In the genomic region with DNA sequence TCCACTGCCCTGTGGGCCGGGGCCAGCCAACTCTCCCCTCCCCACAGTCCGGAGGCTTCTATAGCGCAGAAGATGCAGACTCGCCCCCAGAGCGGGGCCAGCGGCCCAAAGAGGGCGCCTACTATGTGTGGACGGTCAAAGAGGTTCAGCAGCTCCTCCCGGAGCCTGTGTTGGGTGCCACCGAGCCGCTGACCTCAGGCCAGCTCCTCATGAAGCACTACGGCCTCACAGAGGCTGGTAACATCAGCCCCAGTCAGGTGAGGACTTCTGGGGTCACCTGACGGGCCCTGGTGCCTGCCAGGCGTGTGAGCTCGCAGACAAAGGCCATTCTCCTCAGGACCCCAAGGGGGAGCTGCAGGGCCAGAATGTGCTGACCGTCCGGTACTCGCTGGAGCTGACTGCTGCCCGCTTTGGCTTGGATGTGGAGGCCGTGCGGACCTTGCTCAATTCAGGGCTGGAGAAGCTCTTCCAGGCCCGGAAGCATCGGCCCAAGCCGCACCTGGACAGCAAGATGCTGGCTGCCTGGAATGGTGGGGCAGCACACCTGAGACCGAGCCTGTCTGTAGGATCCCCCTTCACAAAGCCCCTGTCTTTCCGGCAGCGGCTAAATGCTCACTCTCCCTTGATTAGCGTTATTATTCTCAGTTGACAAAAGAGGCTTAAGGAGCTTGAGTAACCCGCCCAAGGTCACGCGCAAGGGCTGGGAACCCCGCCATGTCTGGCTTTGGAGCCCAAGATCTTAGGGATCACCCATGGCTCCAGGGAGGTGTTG, we compare ENCODE assay signal across 8 cellular contexts. TPM values are rescaled to one million over a fixed set of nuclear protein-coding genes. Genes with fewer than 3 reads are reported as not detected.
DNase-seq lines count a peak whose midpoint lies in the region; ATAC-seq and TF ChIP-seq lines count a peak whose summit lies in the region.

No MANE protein-coding gene starts in this region.

- H3K36me3 ChIP-seq in HCT116 (ENCODE audit: control insufficient read depth in 1 of 2, insufficient read depth in 2 of 2, low read length in 2 of 2): no peaks in the 10 kb centered on the region
- no peaks in the 10 kb centered on the region for H3K36me3 ChIP-seq in mucosa of descending colon (ENCODE audit: low read depth)

- no peak overlapping the region for H2AFZ ChIP-seq in HCT116 (ENCODE audit: low read depth, low read length, poor library complexity, severe bottlenecking)

- peaks cover 17% of the 10 kb centered on the region for H3K27me3 Mint-ChIP-seq in endothelial cell (ENCODE audit: unreplicated experiment)

- H3K79me2 ChIP-seq in HCT116 (ENCODE audit: insufficient read depth, low read length): no peaks in the 10 kb centered on the region; the same call in 1 of the 2 replicates

- no peaks in the 10 kb centered on the region for H3K27me3 ChIP-seq in HCT116 (ENCODE audit: insufficient read depth, low read length)

- no peak overlapping the region for H3K4me3 ChIP-seq in HCT116 (replicated peaks in 1 of 2; ENCODE audit: low read depth in 1 of 2, low read length in 2 of 2)
- H3K4me3 ChIP-seq in mucosa of descending colon: no peak overlapping the region

- H3K9ac ChIP-seq in HCT116 (ENCODE audit: low read length): no peak overlapping the region

- no peak overlapping the region; the same call in 1 of the 2 replicates for H3K27ac ChIP-seq in HCT116 (ENCODE audit: low read depth, low read length)

- intact Hi-C loops in HCT116 (cut with micrococcal nuclease): loop anchor here (1.0 kb wide), 1 partner anchor 144 kb away; no protein-coding TSS in a partner anchor
- intact Hi-C loops in mucosa of descending colon (cut with DNase I, micrococcal nuclease): loop anchor here (10.0 kb wide), 2 partner anchors 134 to 404 kb away; no protein-coding TSS in a partner anchor

- TF ChIP-seq POLR2A in HCT116 (IDR thresholded peaks at IDR 0.05; ENCODE audit: borderline replicate concordance, extremely low read depth, insufficient read depth, insufficient read length) (no peak), GM18505 (IDR thresholded peaks at IDR 0.05; ENCODE audit: borderline replicate concordance, extremely low read depth, insufficient read depth, insufficient read length) (no peak)

- CTCF ChIA-PET in HCT116 (lab: Charles Lee): interaction anchor here (0.6 to 3.0 kb wide), 19 partner anchors 9 to 290 kb away, joined by 3 to 63 read pairs (median 5); a partner anchor contains a TSS

- POLR2A ChIA-PET in HCT116 (lab: Charles Lee): interaction anchor here (0.9 to 1.7 kb wide), 2 partner anchors 10 to 75 kb away, joined by 3 to 8 read pairs; a partner anchor contains a TSS

- TF ChIP-seq CTCF in HCT116 (IDR thresholded peaks at IDR 0.05 in 2 of 3, conservative IDR thresholded peaks at IDR 0.05 in 1 of 3; ENCODE audit: borderline replicate concordance in 1 of 3, insufficient read depth in 1 of 3, low read depth in 2 of 3, low read length in 2 of 3) (peak in 2 of 3 experiments; percentile 91 to 92; a peak in 4 of 6 replicates), endothelial cell (IDR thresholded peaks at IDR 0.05; ENCODE audit: unreplicated experiment) (peak; percentile 76), mucosa of descending colon (IDR thresholded peaks at IDR 0.05) (peak; percentile 32)

- peaks cover 3% of the 10 kb centered on the region for H3K4me1 Mint-ChIP-seq in endothelial cell (ENCODE audit: unreplicated experiment)

- no peak overlapping the region for H3K27ac Mint-ChIP-seq in endothelial cell (ENCODE audit: unreplicated experiment)

- RAD21 ChIA-PET in HCT116 (lab: Charles Lee; ENCODE audit: low non-redundant PET in 1 of 2, low total read pairs in 2 of 2, uncharacterized antibody in 2 of 2, unreplicated experiment in 2 of 2): interaction anchor here (0.6 to 2.1 kb wide), 13 partner anchors 9 to 291 kb away, joined by 3 to 17 read pairs (median 4); a partner anchor contains a TSS

- no peak overlapping the region for H3K4me2 ChIP-seq in HCT116 (ENCODE audit: low read length)

- no peaks in the 10 kb centered on the region for H3K9me2 ChIP-seq in HCT116 (ENCODE audit: insufficient read depth)

- H4K20me1 ChIP-seq in HCT116 (ENCODE audit: insufficient read depth): no peaks in the 10 kb centered on the region

- no peak overlapping the region for H3K4me3 Mint-ChIP-seq in endothelial cell (ENCODE audit: unreplicated experiment)

- TF ChIP-seq RAD21 in HCT116 (IDR thresholded peaks at IDR 0.05; ENCODE audit: low read depth): no peak

- DNase-seq in AML-193 (lab: John Stamatoyannopoulos, UW) (peak; percentile 67 to 68), HCT116 (ENCODE audit: low read depth, low spot score) (peak; percentile 68), endothelial cell (ENCODE audit: low spot score) (peak; percentile 86), mucosa of descending colon (peak; percentile 73 to 79 (median 78))

- H3K9me3 ChIP-seq in HCT116 (ENCODE audit: control insufficient read depth in 1 of 2, insufficient read depth in 1 of 2, low read depth in 1 of 2, low read length in 2 of 2) (no peaks in the 10 kb centered on the region), mucosa of descending colon (no peaks in the 10 kb centered on the region)

- no TSS peak for BruUV-seq in HCT116 (replicated peaks; lab: Mats Ljungman, UMichigan)

- H3K4me1 ChIP-seq in HCT116 (ENCODE audit: control insufficient read depth in 1 of 2, insufficient read depth in 2 of 2, low read length in 2 of 2) (peaks cover 9 to 30% of the 10 kb centered on the region in 2 experiments), mucosa of descending colon (ENCODE audit: low read depth) (peaks cover 14% of the 10 kb centered on the region)

- H3K36me3 Mint-ChIP-seq in endothelial cell (ENCODE audit: low read depth, unreplicated experiment): peaks cover 16% of the 10 kb centered on the region

- no peaks in the 10 kb centered on the region for H3K9me3 Mint-ChIP-seq in endothelial cell (ENCODE audit: unreplicated experiment)

- ATAC-seq in HCT116: peak; percentile 61
- peak; percentile 53 for ATAC-seq in mucosa of descending colon
- ATAC-seq in GM21786 (IDR thresholded peaks at IDR 0.05; ENCODE audit: unreplicated experiment): no peak
- no peak for ATAC-seq in GM18505 (IDR thresholded peaks at IDR 0.05; ENCODE audit: unreplicated experiment)
- ATAC-seq in GM21360 (IDR thresholded peaks at IDR 0.05; ENCODE audit: unreplicated experiment): no peak

TF ChIP-seq in PFSK-1, 5 proteins besides CTCF, POLR2A, EP300 and RAD21:
- TF ChIP-seq FOXP2 (optimal IDR thresholded peaks at IDR 0.05; ENCODE audit: borderline replicate concordance, extremely low read depth, extremely low read length, insufficient read depth): peak; percentile 76
- TF ChIP-seq POLR2AphosphoS5 (IDR thresholded peaks at IDR 0.05; ENCODE audit: low read depth, low read length): no peak

RNA-seq across cellular contexts. Expression of a gene that starts 3.9 kb away (rescaled TPM):
- total RNA-seq in HCT116 (2021; ENCODE audit: unreplicated experiment): 57.5 TPM
- 59.6 and 63.2 TPM in 2 replicates for polyA plus RNA-seq in HCT116 (2012)
- 71.7 TPM for polyA plus RNA-seq in PFSK-1 (2012; ENCODE audit: insufficient read length, low read depth)
- total RNA-seq in endothelial cell (ENCODE audit: unreplicated experiment): 72.5 TPM
- total RNA-seq in mucosa of descending colon: 10 to 100 TPM; 54.3 to 95.3 (median 65.4) TPM

RNA-seq across cellular contexts. Expression of a gene that starts 9.7 kb away (rescaled TPM):
- total RNA-seq in HCT116 (2021; ENCODE audit: unreplicated experiment) (3.4 TPM), endothelial cell (ENCODE audit: unreplicated experiment) (not detected), mucosa of descending colon (under 1 TPM; 0.07 to 0.32 (median 0.12) TPM)
- 1.3 and 1.7 TPM in 2 replicates for polyA plus RNA-seq in HCT116 (2012)
- 7.7 TPM for polyA plus RNA-seq in PFSK-1 (2012; ENCODE audit: insufficient read length, low read depth)

RNA-seq across cellular contexts. Expression of a gene that starts 18.3 kb away (rescaled TPM):
- 17.8 TPM for total RNA-seq in HCT116 (2021; ENCODE audit: unreplicated experiment)
- 11.6 and 12.0 TPM in 2 replicates for polyA plus RNA-seq in HCT116 (2012)
- polyA plus RNA-seq in PFSK-1 (2012; ENCODE audit: insufficient read length, low read depth): 0.97 TPM
- total RNA-seq in endothelial cell (ENCODE audit: unreplicated experiment): 0.49 TPM
- 10 to 100 TPM; 16.2 to 40.0 (median 27.4) TPM for total RNA-seq in mucosa of descending colon

RNA-seq across cellular contexts. Expression of a gene that starts 42.6 kb away (rescaled TPM):
- not detected for total RNA-seq in HCT116 (2021; ENCODE audit: unreplicated experiment)
- 0.45 TPM in 1 of 2 replicates, not detected in the other for polyA plus RNA-seq in HCT116 (2012)
- polyA plus RNA-seq in PFSK-1 (2012; ENCODE audit: insufficient read length, low read depth): 0.92 TPM
- total RNA-seq in endothelial cell (ENCODE audit: unreplicated experiment): 0.72 TPM
- total RNA-seq in mucosa of descending colon: 1 to 10 TPM; 1.6 to 3.4 (median 2.4) TPM

Comparison
In these comparisons a context has a peak if more than half of its experiments do, and no peak if none do; other contexts are left out.
1. ATAC-seq: peak in HCT116 (single experiment) and mucosa of descending colon (single experiment); none in GM21786 (single experiment), GM18505 (single experiment) and GM21360 (single experiment).
2. CTCF ChIP-seq: peak in every context shown above with its lines; median percentile 92 in HCT116; 76 in endothelial cell; 32 in mucosa of descending colon.
3. RNA of a gene that starts 18.3 kb away (total RNA-seq): 16.2 to 40.0 TPM in mucosa of descending colon and 17.8 TPM in HCT116 (single experiment); 0.49 TPM in endothelial cell (single experiment); every median in the first group is over 10 times any median in the second.
4. Peak in every context shown above with its lines, with median percentiles within 50 percentile points of each other: DNase-seq.